Comparison of ENCODE assay signal across 1 cellular context in the genomic region with DNA sequence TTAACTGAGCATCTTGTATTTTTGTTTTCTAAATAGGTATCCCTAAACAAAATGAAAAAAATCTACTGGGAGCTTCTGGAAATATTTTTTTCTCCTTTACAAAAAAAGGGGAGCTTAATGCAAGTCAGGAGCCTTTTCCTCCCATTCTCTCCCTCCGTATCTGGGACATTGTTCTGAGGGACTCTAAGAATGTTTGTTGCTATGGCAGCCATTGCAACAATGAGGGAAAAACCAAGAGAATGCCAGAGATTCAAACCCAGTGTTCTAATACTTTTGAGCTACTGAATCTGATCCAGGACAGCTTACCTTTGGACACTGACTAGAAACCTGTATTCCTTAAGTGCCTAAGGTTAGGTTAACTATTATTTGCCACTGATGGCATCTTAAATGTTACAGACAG.
TF ChIP-seq lines count a peak whose summit lies in the region.

No MANE protein-coding gene starts in this region.

TF ChIP-seq in GM23338, 12 proteins besides CTCF, POLR2A, EP300 and RAD21 (continued from another document):
- TF ChIP-seq, protein P1, sequence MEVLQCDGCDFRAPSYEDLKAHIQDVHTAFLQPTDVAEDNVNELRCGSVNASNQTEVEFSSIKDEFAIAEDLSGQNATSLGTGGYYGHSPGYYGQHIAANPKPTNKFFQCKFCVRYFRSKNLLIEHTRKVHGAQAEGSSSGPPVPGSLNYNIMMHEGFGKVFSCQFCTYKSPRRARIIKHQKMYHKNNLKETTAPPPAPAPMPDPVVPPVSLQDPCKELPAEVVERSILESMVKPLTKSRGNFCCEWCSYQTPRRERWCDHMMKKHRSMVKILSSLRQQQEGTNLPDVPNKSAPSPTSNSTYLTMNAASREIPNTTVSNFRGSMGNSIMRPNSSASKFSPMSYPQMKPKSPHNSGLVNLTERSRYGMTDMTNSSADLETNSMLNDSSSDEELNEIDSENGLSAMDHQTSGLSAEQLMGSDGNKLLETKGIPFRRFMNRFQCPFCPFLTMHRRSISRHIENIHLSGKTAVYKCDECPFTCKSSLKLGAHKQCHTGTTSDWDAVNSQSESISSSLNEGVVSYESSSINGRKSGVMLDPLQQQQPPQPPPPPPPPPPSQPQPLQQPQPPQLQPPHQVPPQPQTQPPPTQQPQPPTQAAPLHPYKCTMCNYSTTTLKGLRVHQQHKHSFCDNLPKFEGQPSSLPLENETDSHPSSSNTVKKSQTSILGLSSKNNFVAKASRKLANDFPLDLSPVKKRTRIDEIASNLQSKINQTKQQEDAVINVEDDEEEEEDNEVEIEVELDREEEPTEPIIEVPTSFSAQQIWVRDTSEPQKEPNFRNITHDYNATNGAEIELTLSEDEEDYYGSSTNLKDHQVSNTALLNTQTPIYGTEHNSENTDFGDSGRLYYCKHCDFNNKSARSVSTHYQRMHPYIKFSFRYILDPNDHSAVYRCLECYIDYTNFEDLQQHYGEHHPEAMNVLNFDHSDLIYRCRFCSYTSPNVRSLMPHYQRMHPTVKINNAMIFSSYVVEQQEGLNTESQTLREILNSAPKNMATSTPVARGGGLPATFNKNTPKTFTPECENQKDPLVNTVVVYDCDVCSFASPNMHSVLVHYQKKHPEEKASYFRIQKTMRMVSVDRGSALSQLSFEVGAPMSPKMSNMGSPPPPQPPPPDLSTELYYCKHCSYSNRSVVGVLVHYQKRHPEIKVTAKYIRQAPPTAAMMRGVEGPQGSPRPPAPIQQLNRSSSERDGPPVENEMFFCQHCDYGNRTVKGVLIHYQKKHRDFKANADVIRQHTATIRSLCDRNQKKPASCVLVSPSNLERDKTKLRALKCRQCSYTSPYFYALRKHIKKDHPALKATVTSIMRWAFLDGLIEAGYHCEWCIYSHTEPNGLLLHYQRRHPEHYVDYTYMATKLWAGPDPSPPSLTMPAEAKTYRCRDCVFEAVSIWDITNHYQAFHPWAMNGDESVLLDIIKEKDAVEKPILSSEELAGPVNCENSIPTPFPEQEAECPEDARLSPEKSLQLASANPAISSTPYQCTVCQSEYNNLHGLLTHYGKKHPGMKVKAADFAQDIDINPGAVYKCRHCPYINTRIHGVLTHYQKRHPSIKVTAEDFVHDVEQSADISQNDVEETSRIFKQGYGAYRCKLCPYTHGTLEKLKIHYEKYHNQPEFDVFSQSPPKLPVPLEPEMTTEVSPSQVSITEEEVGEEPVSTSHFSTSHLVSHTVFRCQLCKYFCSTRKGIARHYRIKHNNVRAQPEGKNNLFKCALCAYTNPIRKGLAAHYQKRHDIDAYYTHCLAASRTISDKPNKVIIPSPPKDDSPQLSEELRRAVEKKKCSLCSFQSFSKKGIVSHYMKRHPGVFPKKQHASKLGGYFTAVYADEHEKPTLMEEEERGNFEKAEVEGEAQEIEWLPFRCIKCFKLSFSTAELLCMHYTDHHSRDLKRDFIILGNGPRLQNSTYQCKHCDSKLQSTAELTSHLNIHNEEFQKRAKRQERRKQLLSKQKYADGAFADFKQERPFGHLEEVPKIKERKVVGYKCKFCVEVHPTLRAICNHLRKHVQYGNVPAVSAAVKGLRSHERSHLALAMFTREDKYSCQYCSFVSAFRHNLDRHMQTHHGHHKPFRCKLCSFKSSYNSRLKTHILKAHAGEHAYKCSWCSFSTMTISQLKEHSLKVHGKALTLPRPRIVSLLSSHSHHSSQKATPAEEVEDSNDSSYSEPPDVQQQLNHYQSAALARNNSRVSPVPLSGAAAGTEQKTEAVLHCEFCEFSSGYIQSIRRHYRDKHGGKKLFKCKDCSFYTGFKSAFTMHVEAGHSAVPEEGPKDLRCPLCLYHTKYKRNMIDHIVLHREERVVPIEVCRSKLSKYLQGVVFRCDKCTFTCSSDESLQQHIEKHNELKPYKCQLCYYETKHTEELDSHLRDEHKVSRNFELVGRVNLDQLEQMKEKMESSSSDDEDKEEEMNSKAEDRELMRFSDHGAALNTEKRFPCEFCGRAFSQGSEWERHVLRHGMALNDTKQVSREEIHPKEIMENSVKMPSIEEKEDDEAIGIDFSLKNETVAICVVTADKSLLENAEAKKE (CRISPR knock-in tag; IDR thresholded peaks at IDR 0.05), result no peak
- TF ChIP-seq POLR2AphosphoS5 (IDR thresholded peaks at IDR 0.05; ENCODE audit: low read depth) (no peak), NANOG (IDR thresholded peaks at IDR 0.05; ENCODE audit: borderline replicate concordance) (no peak), JUNB (IDR thresholded peaks at IDR 0.05; ENCODE audit: unreplicated experiment) (no peak), ZNF331 (CRISPR knock-in tag; IDR thresholded peaks at IDR 0.05; ENCODE audit: low read depth) (no peak), EZH2 (IDR thresholded peaks at IDR 0.05; ENCODE audit: low read depth, unreplicated experiment) (no peak)
